ENCODE assay signal across 1 cellular context in genomic region chr20:31698803-31699718, GRCh38.
A peak's percentile ranks its signal among the peaks of the same experiment; 100 is the strongest.
TF ChIP-seq lines count a peak whose summit lies in the region.

No MANE protein-coding gene starts in this region.

TF ChIP-seq in GM12878, 131 proteins besides CTCF, POLR2A, EP300 and RAD21 (continues in another document):
- TF ChIP-seq, protein P1, sequence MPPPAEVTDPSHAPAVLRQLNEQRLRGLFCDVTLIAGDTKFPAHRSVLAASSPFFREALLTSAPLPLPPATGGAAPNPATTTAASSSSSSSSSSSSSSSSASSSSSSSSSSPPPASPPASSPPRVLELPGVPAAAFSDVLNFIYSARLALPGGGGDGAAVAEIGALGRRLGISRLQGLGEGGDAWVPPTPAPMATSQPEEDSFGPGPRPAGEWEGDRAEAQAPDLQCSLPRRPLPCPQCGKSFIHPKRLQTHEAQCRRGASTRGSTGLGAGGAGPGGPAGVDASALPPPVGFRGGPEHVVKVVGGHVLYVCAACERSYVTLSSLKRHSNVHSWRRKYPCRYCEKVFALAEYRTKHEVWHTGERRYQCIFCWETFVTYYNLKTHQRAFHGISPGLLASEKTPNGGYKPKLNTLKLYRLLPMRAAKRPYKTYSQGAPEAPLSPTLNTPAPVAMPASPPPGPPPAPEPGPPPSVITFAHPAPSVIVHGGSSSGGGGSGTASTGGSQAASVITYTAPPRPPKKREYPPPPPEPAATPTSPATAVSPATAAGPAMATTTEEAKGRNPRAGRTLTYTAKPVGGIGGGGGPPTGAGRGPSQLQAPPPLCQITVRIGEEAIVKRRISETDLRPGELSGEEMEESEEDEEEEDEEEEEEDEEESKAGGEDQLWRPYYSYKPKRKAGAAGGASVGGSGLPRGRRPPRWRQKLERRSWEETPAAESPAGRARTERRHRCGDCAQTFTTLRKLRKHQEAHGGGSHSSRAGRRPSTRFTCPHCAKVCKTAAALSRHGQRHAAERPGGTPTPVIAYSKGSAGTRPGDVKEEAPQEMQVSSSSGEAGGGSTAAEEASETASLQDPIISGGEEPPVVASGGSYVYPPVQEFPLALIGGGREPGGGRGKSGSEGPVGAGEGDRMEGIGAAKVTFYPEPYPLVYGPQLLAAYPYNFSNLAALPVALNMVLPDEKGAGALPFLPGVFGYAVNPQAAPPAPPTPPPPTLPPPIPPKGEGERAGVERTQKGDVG (CRISPR knock-in tag; IDR thresholded peaks at IDR 0.05): no peak
- TF ChIP-seq CHD4 (IDR thresholded peaks at IDR 0.05) (no peak), NR2C2 (IDR thresholded peaks at IDR 0.05; ENCODE audit: borderline replicate concordance, control insufficient read depth, insufficient read length, low read depth) (no peak), FOS (IDR thresholded peaks at IDR 0.05; ENCODE audit: borderline replicate concordance, extremely low read depth, insufficient read length) (no peak), STAT1 (conservative IDR thresholded peaks at IDR 0.05) (no peak), SUPT20H (IDR thresholded peaks at IDR 0.05; ENCODE audit: borderline replicate concordance, control insufficient read depth, low read depth, low read length) (no peak), TCF3 (IDR thresholded peaks at IDR 0.05; ENCODE audit: borderline replicate concordance, insufficient read depth, low read depth, low read length) (peak; percentile 12; the same call in 1 of the 2 replicates), MXI1 (IDR thresholded peaks at IDR 0.05; ENCODE audit: low read depth, low read length) (no peak), MAX (IDR thresholded peaks at IDR 0.05; ENCODE audit: low read depth, low read length) (no peak), PAX8 (IDR thresholded peaks at IDR 0.05) (no peak), PAX5 (IDR thresholded peaks at IDR 0.05; ENCODE audit: borderline replicate concordance, low read depth, low read length) (no peak), NR2F1 (conservative IDR thresholded peaks at IDR 0.05) (no peak), MTA3 (IDR thresholded peaks at IDR 0.05; ENCODE audit: borderline replicate concordance, low read length) (no peak), TAF1 (IDR thresholded peaks at IDR 0.05; ENCODE audit: borderline replicate concordance, low read depth, low read length) (no peak), FOXK2 (IDR thresholded peaks at IDR 0.05) (no peak), MEF2A (IDR thresholded peaks at IDR 0.05; ENCODE audit: insufficient read depth, low read depth, low read length) (peak; percentile 59; the same call in 1 of the 2 replicates), USF1 (IDR thresholded peaks at IDR 0.05; ENCODE audit: borderline replicate concordance, extremely low read length, insufficient read depth, low read depth, low read length) (no peak), CBFB (IDR thresholded peaks at IDR 0.05; ENCODE audit: low read depth) (no peak), LARP7 (IDR thresholded peaks at IDR 0.05) (no peak), ESRRA (IDR thresholded peaks at IDR 0.05; ENCODE audit: low read length) (no peak), NRF1 (conservative IDR thresholded peaks at IDR 0.05; ENCODE audit: low read depth, low read length) (no peak), HSF1 (IDR thresholded peaks at IDR 0.05; ENCODE audit: low read depth, low read length) (no peak), CBX3 (IDR thresholded peaks at IDR 0.05; ENCODE audit: borderline replicate concordance, low read depth) (no peak), NFYA (IDR thresholded peaks at IDR 0.05; ENCODE audit: borderline replicate concordance, low read depth, low read length) (no peak), BCL11A (IDR thresholded peaks at IDR 0.05; ENCODE audit: low read depth, low read length) (peak; percentile 62; the same call in 1 of the 2 replicates), SPI1 (IDR thresholded peaks at IDR 0.05; ENCODE audit: borderline replicate concordance, insufficient read depth, low read depth, low read length) (peak; percentile 55; the same call in 1 of the 2 replicates), RUNX3 (IDR thresholded peaks at IDR 0.05; ENCODE audit: low read length) (peak; percentile 62), BRCA1 (IDR thresholded peaks at IDR 0.05; ENCODE audit: low read depth, low read length) (no peak), MYB (IDR thresholded peaks at IDR 0.05; ENCODE audit: borderline replicate concordance, low read depth, low read length) (no peak), JUNB (IDR thresholded peaks at IDR 0.05) (peak; percentile 78), TCF7 (IDR thresholded peaks at IDR 0.05; ENCODE audit: borderline replicate concordance) (no peak), SIN3A (IDR thresholded peaks at IDR 0.05; ENCODE audit: low read depth, low read length) (no peak), SMAD1 (IDR thresholded peaks at IDR 0.05; ENCODE audit: low read depth, partially characterized antibody) (no peak), NFXL1 (IDR thresholded peaks at IDR 0.05; ENCODE audit: borderline replicate concordance) (no peak), POLR2AphosphoS5 (IDR thresholded peaks at IDR 0.05; ENCODE audit: low read length) (no peak)
- TF ChIP-seq, protein P2, sequence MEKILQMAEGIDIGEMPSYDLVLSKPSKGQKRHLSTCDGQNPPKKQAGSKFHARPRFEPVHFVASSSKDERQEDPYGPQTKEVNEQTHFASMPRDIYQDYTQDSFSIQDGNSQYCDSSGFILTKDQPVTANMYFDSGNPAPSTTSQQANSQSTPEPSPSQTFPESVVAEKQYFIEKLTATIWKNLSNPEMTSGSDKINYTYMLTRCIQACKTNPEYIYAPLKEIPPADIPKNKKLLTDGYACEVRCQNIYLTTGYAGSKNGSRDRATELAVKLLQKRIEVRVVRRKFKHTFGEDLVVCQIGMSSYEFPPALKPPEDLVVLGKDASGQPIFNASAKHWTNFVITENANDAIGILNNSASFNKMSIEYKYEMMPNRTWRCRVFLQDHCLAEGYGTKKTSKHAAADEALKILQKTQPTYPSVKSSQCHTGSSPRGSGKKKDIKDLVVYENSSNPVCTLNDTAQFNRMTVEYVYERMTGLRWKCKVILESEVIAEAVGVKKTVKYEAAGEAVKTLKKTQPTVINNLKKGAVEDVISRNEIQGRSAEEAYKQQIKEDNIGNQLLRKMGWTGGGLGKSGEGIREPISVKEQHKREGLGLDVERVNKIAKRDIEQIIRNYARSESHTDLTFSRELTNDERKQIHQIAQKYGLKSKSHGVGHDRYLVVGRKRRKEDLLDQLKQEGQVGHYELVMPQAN (conservative IDR thresholded peaks at IDR 0.05): no peak
- TF ChIP-seq, protein P3, sequence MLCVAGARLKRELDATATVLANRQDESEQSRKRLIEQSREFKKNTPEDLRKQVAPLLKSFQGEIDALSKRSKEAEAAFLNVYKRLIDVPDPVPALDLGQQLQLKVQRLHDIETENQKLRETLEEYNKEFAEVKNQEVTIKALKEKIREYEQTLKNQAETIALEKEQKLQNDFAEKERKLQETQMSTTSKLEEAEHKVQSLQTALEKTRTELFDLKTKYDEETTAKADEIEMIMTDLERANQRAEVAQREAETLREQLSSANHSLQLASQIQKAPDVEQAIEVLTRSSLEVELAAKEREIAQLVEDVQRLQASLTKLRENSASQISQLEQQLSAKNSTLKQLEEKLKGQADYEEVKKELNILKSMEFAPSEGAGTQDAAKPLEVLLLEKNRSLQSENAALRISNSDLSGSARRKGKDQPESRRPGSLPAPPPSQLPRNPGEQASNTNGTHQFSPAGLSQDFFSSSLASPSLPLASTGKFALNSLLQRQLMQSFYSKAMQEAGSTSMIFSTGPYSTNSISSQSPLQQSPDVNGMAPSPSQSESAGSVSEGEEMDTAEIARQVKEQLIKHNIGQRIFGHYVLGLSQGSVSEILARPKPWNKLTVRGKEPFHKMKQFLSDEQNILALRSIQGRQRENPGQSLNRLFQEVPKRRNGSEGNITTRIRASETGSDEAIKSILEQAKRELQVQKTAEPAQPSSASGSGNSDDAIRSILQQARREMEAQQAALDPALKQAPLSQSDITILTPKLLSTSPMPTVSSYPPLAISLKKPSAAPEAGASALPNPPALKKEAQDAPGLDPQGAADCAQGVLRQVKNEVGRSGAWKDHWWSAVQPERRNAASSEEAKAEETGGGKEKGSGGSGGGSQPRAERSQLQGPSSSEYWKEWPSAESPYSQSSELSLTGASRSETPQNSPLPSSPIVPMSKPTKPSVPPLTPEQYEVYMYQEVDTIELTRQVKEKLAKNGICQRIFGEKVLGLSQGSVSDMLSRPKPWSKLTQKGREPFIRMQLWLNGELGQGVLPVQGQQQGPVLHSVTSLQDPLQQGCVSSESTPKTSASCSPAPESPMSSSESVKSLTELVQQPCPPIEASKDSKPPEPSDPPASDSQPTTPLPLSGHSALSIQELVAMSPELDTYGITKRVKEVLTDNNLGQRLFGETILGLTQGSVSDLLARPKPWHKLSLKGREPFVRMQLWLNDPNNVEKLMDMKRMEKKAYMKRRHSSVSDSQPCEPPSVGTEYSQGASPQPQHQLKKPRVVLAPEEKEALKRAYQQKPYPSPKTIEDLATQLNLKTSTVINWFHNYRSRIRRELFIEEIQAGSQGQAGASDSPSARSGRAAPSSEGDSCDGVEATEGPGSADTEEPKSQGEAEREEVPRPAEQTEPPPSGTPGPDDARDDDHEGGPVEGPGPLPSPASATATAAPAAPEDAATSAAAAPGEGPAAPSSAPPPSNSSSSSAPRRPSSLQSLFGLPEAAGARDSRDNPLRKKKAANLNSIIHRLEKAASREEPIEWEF (IDR thresholded peaks at IDR 0.05; ENCODE audit: insufficient replicate concordance, low read depth, low read length): no peak
- TF ChIP-seq, protein P4, sequence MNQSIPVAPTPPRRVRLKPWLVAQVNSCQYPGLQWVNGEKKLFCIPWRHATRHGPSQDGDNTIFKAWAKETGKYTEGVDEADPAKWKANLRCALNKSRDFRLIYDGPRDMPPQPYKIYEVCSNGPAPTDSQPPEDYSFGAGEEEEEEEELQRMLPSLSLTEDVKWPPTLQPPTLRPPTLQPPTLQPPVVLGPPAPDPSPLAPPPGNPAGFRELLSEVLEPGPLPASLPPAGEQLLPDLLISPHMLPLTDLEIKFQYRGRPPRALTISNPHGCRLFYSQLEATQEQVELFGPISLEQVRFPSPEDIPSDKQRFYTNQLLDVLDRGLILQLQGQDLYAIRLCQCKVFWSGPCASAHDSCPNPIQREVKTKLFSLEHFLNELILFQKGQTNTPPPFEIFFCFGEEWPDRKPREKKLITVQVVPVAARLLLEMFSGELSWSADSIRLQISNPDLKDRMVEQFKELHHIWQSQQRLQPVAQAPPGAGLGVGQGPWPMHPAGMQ (IDR thresholded peaks at IDR 0.05; ENCODE audit: borderline replicate concordance): no peak
- TF ChIP-seq, protein P5, sequence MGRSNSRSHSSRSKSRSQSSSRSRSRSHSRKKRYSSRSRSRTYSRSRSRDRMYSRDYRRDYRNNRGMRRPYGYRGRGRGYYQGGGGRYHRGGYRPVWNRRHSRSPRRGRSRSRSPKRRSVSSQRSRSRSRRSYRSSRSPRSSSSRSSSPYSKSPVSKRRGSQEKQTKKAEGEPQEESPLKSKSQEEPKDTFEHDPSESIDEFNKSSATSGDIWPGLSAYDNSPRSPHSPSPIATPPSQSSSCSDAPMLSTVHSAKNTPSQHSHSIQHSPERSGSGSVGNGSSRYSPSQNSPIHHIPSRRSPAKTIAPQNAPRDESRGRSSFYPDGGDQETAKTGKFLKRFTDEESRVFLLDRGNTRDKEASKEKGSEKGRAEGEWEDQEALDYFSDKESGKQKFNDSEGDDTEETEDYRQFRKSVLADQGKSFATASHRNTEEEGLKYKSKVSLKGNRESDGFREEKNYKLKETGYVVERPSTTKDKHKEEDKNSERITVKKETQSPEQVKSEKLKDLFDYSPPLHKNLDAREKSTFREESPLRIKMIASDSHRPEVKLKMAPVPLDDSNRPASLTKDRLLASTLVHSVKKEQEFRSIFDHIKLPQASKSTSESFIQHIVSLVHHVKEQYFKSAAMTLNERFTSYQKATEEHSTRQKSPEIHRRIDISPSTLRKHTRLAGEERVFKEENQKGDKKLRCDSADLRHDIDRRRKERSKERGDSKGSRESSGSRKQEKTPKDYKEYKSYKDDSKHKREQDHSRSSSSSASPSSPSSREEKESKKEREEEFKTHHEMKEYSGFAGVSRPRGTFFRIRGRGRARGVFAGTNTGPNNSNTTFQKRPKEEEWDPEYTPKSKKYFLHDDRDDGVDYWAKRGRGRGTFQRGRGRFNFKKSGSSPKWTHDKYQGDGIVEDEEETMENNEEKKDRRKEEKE (IDR thresholded peaks at IDR 0.05): no peak
- TF ChIP-seq, protein P6, sequence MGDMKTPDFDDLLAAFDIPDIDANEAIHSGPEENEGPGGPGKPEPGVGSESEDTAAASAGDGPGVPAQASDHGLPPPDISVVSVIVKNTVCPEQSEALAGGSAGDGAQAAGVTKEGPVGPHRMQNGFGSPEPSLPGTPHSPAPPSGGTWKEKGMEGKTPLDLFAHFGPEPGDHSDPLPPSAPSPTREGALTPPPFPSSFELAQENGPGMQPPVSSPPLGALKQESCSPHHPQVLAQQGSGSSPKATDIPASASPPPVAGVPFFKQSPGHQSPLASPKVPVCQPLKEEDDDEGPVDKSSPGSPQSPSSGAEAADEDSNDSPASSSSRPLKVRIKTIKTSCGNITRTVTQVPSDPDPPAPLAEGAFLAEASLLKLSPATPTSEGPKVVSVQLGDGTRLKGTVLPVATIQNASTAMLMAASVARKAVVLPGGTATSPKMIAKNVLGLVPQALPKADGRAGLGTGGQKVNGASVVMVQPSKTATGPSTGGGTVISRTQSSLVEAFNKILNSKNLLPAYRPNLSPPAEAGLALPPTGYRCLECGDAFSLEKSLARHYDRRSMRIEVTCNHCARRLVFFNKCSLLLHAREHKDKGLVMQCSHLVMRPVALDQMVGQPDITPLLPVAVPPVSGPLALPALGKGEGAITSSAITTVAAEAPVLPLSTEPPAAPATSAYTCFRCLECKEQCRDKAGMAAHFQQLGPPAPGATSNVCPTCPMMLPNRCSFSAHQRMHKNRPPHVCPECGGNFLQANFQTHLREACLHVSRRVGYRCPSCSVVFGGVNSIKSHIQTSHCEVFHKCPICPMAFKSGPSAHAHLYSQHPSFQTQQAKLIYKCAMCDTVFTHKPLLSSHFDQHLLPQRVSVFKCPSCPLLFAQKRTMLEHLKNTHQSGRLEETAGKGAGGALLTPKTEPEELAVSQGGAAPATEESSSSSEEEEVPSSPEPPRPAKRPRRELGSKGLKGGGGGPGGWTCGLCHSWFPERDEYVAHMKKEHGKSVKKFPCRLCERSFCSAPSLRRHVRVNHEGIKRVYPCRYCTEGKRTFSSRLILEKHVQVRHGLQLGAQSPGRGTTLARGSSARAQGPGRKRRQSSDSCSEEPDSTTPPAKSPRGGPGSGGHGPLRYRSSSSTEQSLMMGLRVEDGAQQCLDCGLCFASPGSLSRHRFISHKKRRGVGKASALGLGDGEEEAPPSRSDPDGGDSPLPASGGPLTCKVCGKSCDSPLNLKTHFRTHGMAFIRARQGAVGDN (IDR thresholded peaks at IDR 0.05): no peak
